ENCODE assay signal across 11 cellular contexts in the genomic region with DNA sequence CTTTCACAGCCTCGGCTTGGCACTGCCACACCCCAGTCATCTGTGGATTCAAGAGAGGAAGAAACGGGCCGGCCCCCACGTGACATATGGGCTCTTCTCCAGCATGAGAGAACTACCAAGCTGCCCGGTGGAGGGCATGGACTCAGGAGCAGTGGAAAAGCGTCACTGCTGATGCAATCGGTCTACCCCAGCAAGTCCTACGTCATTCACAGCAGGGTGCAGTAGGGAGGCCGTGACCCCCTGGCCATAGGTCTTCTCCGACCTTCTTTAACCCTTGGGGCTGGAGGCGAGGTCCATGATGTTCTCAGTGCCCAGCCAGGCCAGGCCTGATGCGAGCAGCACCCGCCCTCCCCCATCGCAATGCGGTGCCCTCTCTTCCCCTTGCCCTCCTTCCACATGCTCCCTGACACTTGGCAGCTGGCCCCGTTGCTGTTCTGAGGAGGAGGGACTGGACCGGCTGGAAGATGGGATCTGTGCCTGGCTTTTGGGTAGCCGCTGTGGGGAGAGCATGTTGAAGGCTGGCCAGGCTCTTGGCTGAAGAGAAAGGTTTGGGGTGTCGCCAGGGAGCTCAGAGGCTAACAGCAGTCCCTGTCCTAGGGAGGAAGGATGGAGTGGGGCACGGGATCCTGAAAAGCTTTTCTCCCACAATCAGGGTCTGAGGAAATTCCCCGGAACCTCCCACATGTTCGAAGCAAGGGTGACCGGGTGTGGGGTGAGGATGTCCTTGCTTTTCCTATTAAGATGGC.
DNase-seq lines count a peak whose midpoint lies in the region; ATAC-seq and TF ChIP-seq lines count a peak whose summit lies in the region.
"Had no signal": no experiment of that assay in that cellular context is flagged by ENCODE, and none has a peak within 500 bp of the region (broad histone marks: within the 10 kb centered on the region; RNA-seq: fewer than 3 reads in every experiment).

No MANE protein-coding gene starts in this region.

- TF ChIP-seq CTCF in astrocyte of the spinal cord (IDR thresholded peaks at IDR 0.05; ENCODE audit: low read depth, low read length) = no peak
- TF ChIP-seq CTCF in heart right ventricle (IDR thresholded peaks at IDR 0.05) = no peak
- no peak for TF ChIP-seq CTCF in activated CD8-positive, alpha-beta T cell treated with anti-CD3 and anti-CD28 coated beads for 36 hours (IDR thresholded peaks at IDR 0.05)

- DNase-seq in AG20443 (ENCODE audit: low spot score) = peak; percentile 44
- DNase-seq in astrocyte of the spinal cord (ENCODE audit: low read depth, low spot score) = peak; percentile 65
- peak; percentile 74 to 83 for DNase-seq in heart right ventricle
- DNase-seq in posterior vena cava (ENCODE audit: low spot score) = peak; percentile 94
- DNase-seq in GM19240 (ENCODE audit: insufficient read length, low spot score) = no peak
- no peak for DNase-seq in naive thymus-derived CD8-positive, alpha-beta T cell
- DNase-seq in activated CD8-positive, alpha-beta T cell treated with anti-CD3 and anti-CD28 coated beads for 36 hours = no peak
- no peak for DNase-seq in effector CD4-positive, alpha-beta T cell
- DNase-seq: activated CD4-positive, alpha-beta T cell treated with anti-CD3 and anti-CD28 coated beads for 1 hour; central memory CD4-positive, alpha-beta T cell had no signal

- in situ Hi-C loops in astrocyte of the spinal cord (cut with HindIII; ENCODE audit: low sequenced_read_pairs) = no loop called here

- CTCF ChIA-PET in activated CD8-positive, alpha-beta T cell treated with anti-CD3 and anti-CD28 coated beads for 36 hours (lab: Charles Lee) = interaction anchor here (1.4 kb wide), 1 partner anchor 25 kb away, joined by 3 read pairs; no protein-coding TSS in a partner anchor

- ATAC-seq in heart right ventricle = peak; percentile 26 to 80 (median 62)
- ATAC-seq in naive thymus-derived CD8-positive, alpha-beta T cell = no peak
- no peak for ATAC-seq in activated CD8-positive, alpha-beta T cell treated with anti-CD3 and anti-CD28 coated beads for 36 hours

- peaks cover 3 to 43% (median 39%) of the 10 kb centered on the region in 5 donors for H3K27me3 Mint-ChIP-seq in naive thymus-derived CD8-positive, alpha-beta T cell
- peaks cover 38% of the 10 kb centered on the region for H3K27me3 Mint-ChIP-seq in activated CD8-positive, alpha-beta T cell treated with anti-CD3 and anti-CD28 coated beads for 36 hours

- H3K4me1 Mint-ChIP-seq in naive thymus-derived CD8-positive, alpha-beta T cell = peaks cover 0 to 6% (median 2%) of the 10 kb centered on the region in 4 donors
- no peaks in the 10 kb centered on the region for H3K4me1 Mint-ChIP-seq in activated CD8-positive, alpha-beta T cell treated with anti-CD3 and anti-CD28 coated beads for 36 hours (ENCODE audit: low read depth)

- no peaks in the 10 kb centered on the region for H3K36me3 Mint-ChIP-seq in naive thymus-derived CD8-positive, alpha-beta T cell
- no peaks in the 10 kb centered on the region for H3K36me3 Mint-ChIP-seq in activated CD8-positive, alpha-beta T cell treated with anti-CD3 and anti-CD28 coated beads for 36 hours (ENCODE audit: low read depth)

- no peaks in the 10 kb centered on the region for H3K9me3 ChIP-seq in heart right ventricle
- H3K9me3 ChIP-seq: BLaER1 had no signal

- peaks cover 0 to 3% (median 0%) of the 10 kb centered on the region in 9 donors for H3K9me3 Mint-ChIP-seq in naive thymus-derived CD8-positive, alpha-beta T cell
- H3K9me3 Mint-ChIP-seq in activated CD8-positive, alpha-beta T cell treated with anti-CD3 and anti-CD28 coated beads for 36 hours = no peaks in the 10 kb centered on the region

- peaks cover 0 to 58% (median 0%) of the 10 kb centered on the region in 7 donors for H3K27me3 ChIP-seq in heart right ventricle
- H3K27me3 ChIP-seq: BLaER1 had no signal

- H3K27ac ChIP-seq in heart right ventricle = peak overlapping the region; percentile 8 to 87 (median 76)
- H3K27ac ChIP-seq: BLaER1 had no signal

- peaks cover 35 to 83% (median 76%) of the 10 kb centered on the region in 9 donors for H3K4me1 ChIP-seq in heart right ventricle

- H3K36me3 ChIP-seq in heart right ventricle = no peaks in the 10 kb centered on the region
- H3K36me3 ChIP-seq: BLaER1 had no signal

- no peak overlapping the region for H3K27ac Mint-ChIP-seq in naive thymus-derived CD8-positive, alpha-beta T cell
- H3K27ac Mint-ChIP-seq in activated CD8-positive, alpha-beta T cell treated with anti-CD3 and anti-CD28 coated beads for 36 hours = no peak overlapping the region

- 44% methylated on average over 23 of the region's 23 CpGs for WGBS in heart right ventricle, 2 donors

- H3K4me3 ChIP-seq in astrocyte of the spinal cord (ENCODE audit: low read depth, low read length) (no peak overlapping the region), heart right ventricle (no peak overlapping the region)
- H3K4me3 ChIP-seq: BLaER1 had no signal

- intact Hi-C loops in heart right ventricle (cut with DNase I) (no loop called here), posterior vena cava (cut with DNase I) (no loop called here)
- intact Hi-C loops in activated CD8-positive, alpha-beta T cell treated with anti-CD3 and anti-CD28 coated beads for 36 hours (cut with micrococcal nuclease) = no loop called here

- POLR2A ChIA-PET in naive thymus-derived CD8-positive, alpha-beta T cell (lab: Charles Lee) = no interaction called here
- POLR2A ChIA-PET in activated CD8-positive, alpha-beta T cell treated with anti-CD3 and anti-CD28 coated beads for 36 hours (lab: Charles Lee) = no interaction called here

- H3K4me3 Mint-ChIP-seq in naive thymus-derived CD8-positive, alpha-beta T cell = no peak overlapping the region
- H3K4me3 Mint-ChIP-seq in activated CD8-positive, alpha-beta T cell treated with anti-CD3 and anti-CD28 coated beads for 36 hours = no peak overlapping the region

Comparison
In these comparisons a context has a peak if more than half of its experiments do, and no peak if none do; other contexts are left out.
1. DNase-seq: peak in AG20443 (single experiment), astrocyte of the spinal cord (single experiment), heart right ventricle (2 of 2) and posterior vena cava (single experiment); none in GM19240 (single experiment), naive thymus-derived CD8-positive, alpha-beta T cell (0 of 10), activated CD8-positive, alpha-beta T cell treated with anti-CD3 and anti-CD28 coated beads for 36 hours (single experiment) and effector CD4-positive, alpha-beta T cell (single experiment).
2. ATAC-seq: peak in heart right ventricle (8 of 8); none in naive thymus-derived CD8-positive, alpha-beta T cell (0 of 2) and activated CD8-positive, alpha-beta T cell treated with anti-CD3 and anti-CD28 coated beads for 36 hours (single experiment).